8 cellular contexts compared by ENCODE assay signal in the genomic region with DNA sequence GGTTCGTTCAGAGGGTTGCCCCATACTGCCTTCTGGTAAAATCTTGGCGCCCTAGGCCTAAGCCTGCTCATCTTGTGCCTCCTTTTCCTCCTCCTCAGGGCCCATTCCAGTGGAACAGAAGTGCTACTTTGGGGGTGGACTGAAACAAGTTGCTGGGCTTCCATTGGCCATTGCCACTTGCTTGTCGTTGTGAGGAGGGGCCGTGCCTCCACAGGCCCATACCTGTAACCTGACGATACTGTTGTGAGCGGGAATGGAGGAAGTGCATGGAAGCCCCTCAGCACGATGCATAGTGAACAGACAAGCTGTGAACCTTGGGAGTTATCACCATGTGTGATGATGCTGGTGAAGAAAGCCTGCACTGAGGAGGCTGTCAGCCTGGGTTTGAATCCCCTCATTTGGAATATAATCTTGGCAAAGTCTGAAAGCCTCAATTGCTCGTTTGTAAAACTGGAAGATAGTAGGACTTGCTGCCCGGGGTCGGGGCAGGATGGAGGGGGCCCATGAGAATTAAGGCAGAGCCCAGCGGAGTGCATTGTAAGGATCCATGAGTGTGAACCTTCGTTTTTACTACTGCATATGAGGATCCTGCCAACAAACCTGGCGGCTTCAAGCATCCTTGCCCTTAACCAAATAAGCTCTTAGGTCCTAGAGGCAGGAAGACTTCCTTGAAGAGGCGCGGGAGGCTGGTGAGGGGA. TPM values are rescaled to one million over a fixed set of nuclear protein-coding genes. Genes with fewer than 3 reads are reported as not detected.
DNase-seq lines count a peak whose midpoint lies in the region; TF ChIP-seq lines count a peak whose summit lies in the region.

No MANE protein-coding gene starts in this region.

- H3K9me3 ChIP-seq in OCI-LY3 (ENCODE audit: insufficient read depth, low read length) (no peaks in the 10 kb centered on the region), ovary (no peaks in the 10 kb centered on the region)

- H3K27me3 ChIP-seq in OCI-LY3 (ENCODE audit: low read depth, low read length) (0 out of 2 replicates have a peak, but pooled peaks cover 15% of the 10 kb centered on the region), ovary (no peaks in the 10 kb centered on the region)

- H3K9ac ChIP-seq in OCI-LY3 (ENCODE audit: low read length): no peak overlapping the region

- intact Hi-C loops in ovary (cut with DNase I): loop anchor here in 2 of 4 donors (5.0 kb wide), 2 partner anchors 73 to 127 kb away; no protein-coding TSS in a partner anchor

- DNase-seq in ELR (ENCODE audit: low read depth): peak; percentile 36
- no peak for DNase-seq in epithelial cell of proximal tubule (ENCODE audit: low read depth)
- DNase-seq in ovary: no peak
- no peak for DNase-seq in stimulated activated CD8-positive, alpha-beta memory T cell treated with anti-CD3 and anti-CD28 coated beads, Interleukin-4, amount 100 ng/mL, for 48 hours
- DNase-seq in central memory CD4-positive, alpha-beta T cell: no peak
- DNase-seq in UCSD-AML1 (lab: John Stamatoyannopoulos, UW; ENCODE audit: unreplicated experiment): no peak
- DNase-seq in NCI-H774 (lab: John Stamatoyannopoulos, UW): no peak

- H4K20me1 ChIP-seq in OCI-LY3 (ENCODE audit: insufficient read depth, low read length): no peaks in the 10 kb centered on the region

- 50 to 58% (median 53%) methylated on average over 15 of the region's 15 CpGs for WGBS in ovary, 3 donors

- no peak for TF ChIP-seq EP300 in ovary (IDR thresholded peaks at IDR 0.05)

- H3K4me1 ChIP-seq in OCI-LY3 (ENCODE audit: low read length): no peaks in the 10 kb centered on the region
- H3K4me1 ChIP-seq in ovary (ENCODE audit: insufficient read depth): peaks cover 9% of the 10 kb centered on the region

- TF ChIP-seq POLR2A in ovary (IDR thresholded peaks at IDR 0.05): no peak

- H3K4me3 ChIP-seq in OCI-LY3 (ENCODE audit: low read length) (peak overlapping the region; percentile 76), epithelial cell of proximal tubule (ENCODE audit: low read depth, low read length) (peak overlapping the region; percentile 91), ovary (peak overlapping the region; percentile 84)

- no peak overlapping the region for H3K27ac ChIP-seq in OCI-LY3 (ENCODE audit: low read length)
- H3K27ac ChIP-seq in ovary: peak overlapping the region; percentile 54 to 87

- no peaks in the 10 kb centered on the region for H3K79me2 ChIP-seq in OCI-LY3 (ENCODE audit: low read length)

- no peak overlapping the region for H3K4me2 ChIP-seq in OCI-LY3 (ENCODE audit: low read length)

- H2AFZ ChIP-seq in OCI-LY3 (ENCODE audit: low read depth, low read length): no peak overlapping the region

- H3K36me3 ChIP-seq in OCI-LY3 (replicated peaks; ENCODE audit: low read depth, low read length) (no peaks in the 10 kb centered on the region), ovary (no peaks in the 10 kb centered on the region)

- TF ChIP-seq CTCF in OCI-LY3 (IDR thresholded peaks at IDR 0.05; ENCODE audit: low read depth, low read length): no peak
- TF ChIP-seq CTCF in epithelial cell of proximal tubule (conservative IDR thresholded peaks at IDR 0.05; ENCODE audit: low read depth, low read length): no peak
- TF ChIP-seq CTCF in ovary (IDR thresholded peaks at IDR 0.05): no peak

RNA-seq across cellular contexts. Expression of a gene that starts 0.7 kb away (rescaled TPM):
- 15.6 and 24.4 TPM in 2 replicates for total RNA-seq in epithelial cell of proximal tubule
- 10 to 100 TPM; 18.0 to 59.5 (median 42.5) TPM for total RNA-seq in ovary
- polyA plus RNA-seq in ovary: 100 to 1,000 TPM in 1 of 2 donors, 10 to 100 TPM in 1; 25.5 to 102 TPM
